ENCODE assay signal across 16 cellular contexts in the genomic region with DNA sequence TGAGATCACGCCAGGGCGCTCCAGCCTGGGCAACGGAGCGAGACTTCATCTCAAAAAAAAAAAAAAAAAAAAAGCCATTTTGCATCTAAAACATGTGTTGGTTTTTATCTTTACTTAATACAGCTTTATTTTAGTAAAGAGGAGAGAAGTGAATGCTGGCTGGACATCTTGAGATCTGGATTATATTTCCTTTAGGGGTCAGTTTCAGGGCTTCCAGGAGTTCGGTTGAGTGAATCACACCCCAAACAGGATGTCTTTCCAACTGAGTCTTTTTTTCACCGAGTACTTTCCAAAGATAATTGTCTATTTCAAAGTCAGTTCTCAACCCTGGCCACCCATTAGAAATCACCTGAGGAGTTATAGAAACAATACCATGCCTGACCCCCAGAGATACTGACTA. TPM values are rescaled to one million over a fixed set of nuclear protein-coding genes. Genes with fewer than 3 reads are reported as not detected.
DNase-seq lines count a peak whose midpoint lies in the region; ATAC-seq and TF ChIP-seq lines count a peak whose summit lies in the region.
"Had no signal": no experiment of that assay in that cellular context is flagged by ENCODE, and none has a peak within 500 bp of the region (broad histone marks: within the 10 kb centered on the region; RNA-seq: fewer than 3 reads in every experiment).

No MANE protein-coding gene starts in this region.

- peaks cover 3 to 19% (median 10%) of the 10 kb centered on the region in 11 experiments; a peak in 19 of 22 replicates for H3K9me3 ChIP-seq in BLaER1 treated with 17β-estradiol and CSF1 and Interleukin-3, amounts not matched to agents 10 nM and 100 nM (replicated peaks in 1 of 11)
- H3K9me3 ChIP-seq in Karpas-422 (ENCODE audit: low read length), result no peaks in the 10 kb centered on the region
- no peaks in the 10 kb centered on the region for H3K9me3 ChIP-seq in psoas muscle
- H3K9me3 ChIP-seq: uterus had no signal

- no peak overlapping the region; a peak in 1 of 22 replicates for H3K9ac ChIP-seq in BLaER1 treated with 17β-estradiol and CSF1 and Interleukin-3, amounts not matched to agents 10 nM and 100 nM
- H3K9ac ChIP-seq in Karpas-422 (ENCODE audit: low read length), result no peak overlapping the region

- H3K4me3 ChIP-seq in BLaER1 treated with 17β-estradiol and CSF1 and Interleukin-3, amounts not matched to agents 10 nM and 100 nM, result no peak overlapping the region
- H3K4me3 ChIP-seq in Karpas-422 (ENCODE audit: low read length), result no peak overlapping the region
- no peak overlapping the region for H3K4me3 ChIP-seq in psoas muscle
- H3K4me3 ChIP-seq: uterus had no signal

- H3K9me2 ChIP-seq in Karpas-422 (replicated peaks; ENCODE audit: insufficient read depth, low read length), result no peaks in the 10 kb centered on the region

- no peak overlapping the region; a peak in 1 of 22 replicates for H3K27ac ChIP-seq in BLaER1 treated with 17β-estradiol and CSF1 and Interleukin-3, amounts not matched to agents 10 nM and 100 nM
- no peak overlapping the region for H3K27ac ChIP-seq in Karpas-422 (ENCODE audit: low read length)
- H3K27ac ChIP-seq in psoas muscle, result peak overlapping the region; percentile 85
- H3K27ac ChIP-seq: uterus had no signal

- no peaks in the 10 kb centered on the region for H3K36me3 ChIP-seq in BLaER1 treated with 17β-estradiol and CSF1 and Interleukin-3, amounts not matched to agents 10 nM and 100 nM
- H3K36me3 ChIP-seq in Karpas-422 (ENCODE audit: insufficient read depth, low read length), result no peaks in the 10 kb centered on the region
- no peaks in the 10 kb centered on the region for H3K36me3 ChIP-seq in psoas muscle (ENCODE audit: insufficient read depth in 1 of 2, low read depth in 1 of 2)
- H3K36me3 ChIP-seq: uterus had no signal

- H4K20me1 ChIP-seq in BLaER1 treated with 17β-estradiol and CSF1 and Interleukin-3, amounts not matched to agents 10 nM and 100 nM, result no peaks in the 10 kb centered on the region
- no peaks in the 10 kb centered on the region for H4K20me1 ChIP-seq in Karpas-422 (ENCODE audit: insufficient read depth, low read depth, low read length)

- peaks cover 5 to 19% (median 14%) of the 10 kb centered on the region in 10 experiments; a peak in 19 of 20 replicates for H3K4me1 ChIP-seq in BLaER1 treated with 17β-estradiol and CSF1 and Interleukin-3, amounts not matched to agents 10 nM and 100 nM
- H3K4me1 ChIP-seq in Karpas-422 (ENCODE audit: low read length), result no peaks in the 10 kb centered on the region
- H3K4me1 ChIP-seq in psoas muscle, result peaks cover 28% of the 10 kb centered on the region
- H3K4me1 ChIP-seq: uterus had no signal

- no peaks in the 10 kb centered on the region for H3K4me1 Mint-ChIP-seq in progenitor cell of endocrine pancreas (ENCODE audit: low read depth)
- H3K4me1 Mint-ChIP-seq: B cell; stimulated activated naive CD8-positive, alpha-beta T cell treated with anti-CD3 and anti-CD28 coated beads, Interleukin-15, amount 100 ng/mL, for 72 hours had no signal

- TF ChIP-seq CTCF in psoas muscle (IDR thresholded peaks at IDR 0.05) (no peak), progenitor cell of endocrine pancreas (IDR thresholded peaks at IDR 0.05; ENCODE audit: unreplicated experiment) (no peak)

- no peaks in the 10 kb centered on the region for H3K27me3 ChIP-seq in BLaER1 treated with 17β-estradiol and CSF1 and Interleukin-3, amounts not matched to agents 10 nM and 100 nM
- H3K27me3 ChIP-seq in Karpas-422 (ENCODE audit: low read length) (no peaks in the 10 kb centered on the region), psoas muscle (ENCODE audit: insufficient read depth in 3 of 3, low read length in 2 of 3) (no peaks in the 10 kb centered on the region)
- H3K27me3 ChIP-seq: uterus had no signal

- H3K27me3 Mint-ChIP-seq in progenitor cell of endocrine pancreas, result no peaks in the 10 kb centered on the region
- H3K27me3 Mint-ChIP-seq: activated CD4-positive, alpha-beta memory T cell treated with anti-CD3 and anti-CD28 coated beads for 36 hours; stimulated activated naive CD8-positive, alpha-beta T cell treated with anti-CD3 and anti-CD28 coated beads, Interleukin-15, amount 100 ng/mL, for 72 hours had no signal

- peak overlapping the region; percentile 6 to 66 (median 48); a peak in 21 of 22 replicates for H3K4me2 ChIP-seq in BLaER1 treated with 17β-estradiol and CSF1 and Interleukin-3, amounts not matched to agents 10 nM and 100 nM
- H3K4me2 ChIP-seq in Karpas-422 (ENCODE audit: low read depth, low read length, poor library complexity, severe bottlenecking), result no peak overlapping the region

- DNase-seq in Karpas-422, result peak; percentile 31
- DNase-seq in fibroblast of gingiva (ENCODE audit: low read depth), result peak; percentile 62
- DNase-seq in psoas muscle, result no peak
- no peak for DNase-seq in progenitor cell of endocrine pancreas (ENCODE audit: low spot score, unreplicated experiment)
- DNase-seq: activated CD4-positive, alpha-beta memory T cell treated with anti-CD3 and anti-CD28 coated beads for 36 hours; kidney glomerular epithelial cell; NCI-H748 treated with DMSO at 0.1 percent for 48 hours; stimulated activated CD4-positive, alpha-beta T cell treated with anti-CD3 and anti-CD28 coated beads, Interleukin-15, amount 100 ng/mL, for 24 hours; stimulated activated naive CD8-positive, alpha-beta T cell treated with anti-CD3 and anti-CD28 coated beads, Interleukin-15, amount 100 ng/mL, for 72 hours; uterus had no signal

- no peak overlapping the region for H3K27ac Mint-ChIP-seq in progenitor cell of endocrine pancreas
- H3K27ac Mint-ChIP-seq: activated CD4-positive, alpha-beta memory T cell treated with anti-CD3 and anti-CD28 coated beads for 36 hours; B cell had no signal

- ATAC-seq in psoas muscle, result no peak
- no peak for ATAC-seq in GM18868 (IDR thresholded peaks at IDR 0.05; ENCODE audit: unreplicated experiment)
- no peak for ATAC-seq in GM18867 (IDR thresholded peaks at IDR 0.05; ENCODE audit: unreplicated experiment)
- no peak for ATAC-seq in esophagus mucosa
- ATAC-seq: Panc1; stimulated activated naive CD8-positive, alpha-beta T cell treated with anti-CD3 and anti-CD28 coated beads, Interleukin-15, amount 100 ng/mL, for 72 hours had no signal

- H3K9me3 Mint-ChIP-seq in progenitor cell of endocrine pancreas (ENCODE audit: low read depth), result peaks cover 5% of the 10 kb centered on the region
- H3K9me3 Mint-ChIP-seq: activated CD4-positive, alpha-beta memory T cell treated with anti-CD3 and anti-CD28 coated beads for 36 hours; stimulated activated naive CD8-positive, alpha-beta T cell treated with anti-CD3 and anti-CD28 coated beads, Interleukin-15, amount 100 ng/mL, for 72 hours had no signal

- intact Hi-C loops in psoas muscle (cut with DNase I), result no loop called here

- H3K36me3 Mint-ChIP-seq in progenitor cell of endocrine pancreas (ENCODE audit: insufficient read depth), result no peaks in the 10 kb centered on the region
- H3K36me3 Mint-ChIP-seq: activated CD4-positive, alpha-beta memory T cell treated with anti-CD3 and anti-CD28 coated beads for 36 hours had no signal

- no peak overlapping the region for H3K4me3 Mint-ChIP-seq in progenitor cell of endocrine pancreas (ENCODE audit: low read depth)
- H3K4me3 Mint-ChIP-seq: activated CD4-positive, alpha-beta memory T cell treated with anti-CD3 and anti-CD28 coated beads for 36 hours; B cell; stimulated activated naive CD8-positive, alpha-beta T cell treated with anti-CD3 and anti-CD28 coated beads, Interleukin-15, amount 100 ng/mL, for 72 hours had no signal

- no peaks in the 10 kb centered on the region for H3K79me2 ChIP-seq in Karpas-422 (ENCODE audit: low read length)

- no peak overlapping the region for H2AFZ ChIP-seq in Karpas-422 (ENCODE audit: low read length)

- WGBS in psoas muscle, 3 donors, result 38 to 65% (median 60%) methylated on average over 6 of the region's 6 CpGs

RNA-seq across cellular contexts. Expression of gene IPP, which starts 16.6 kb away (rescaled TPM):
- total RNA-seq in Karpas-422 (2014; rRNA removed; shearing (Covaris generic); ENCODE audit: low replicate concordance), result 5.3 and 8.2 TPM in 2 replicates
- total RNA-seq in psoas muscle (10 to 100 TPM; 12.7 to 26.8 (median 19.6) TPM), esophagus mucosa (10.4 TPM), progenitor cell of endocrine pancreas (18.6 and 21.0 TPM in 2 replicates)
- 1 to 10 TPM; 2.5 to 8.3 (median 2.9) TPM for polyA plus RNA-seq in psoas muscle

RNA-seq across cellular contexts. Expression of gene MAST2, which starts 36.4 kb away (rescaled TPM):
- total RNA-seq in Karpas-422 (2014; rRNA removed; shearing (Covaris generic); ENCODE audit: low replicate concordance), result 49.5 and 52.8 TPM in 2 replicates
- total RNA-seq in psoas muscle, result 100 to 1,000 TPM; 159 to 266 (median 243) TPM
- 100 to 1,000 TPM in 2 of 3 donors, 10 to 100 TPM in 1; 97.8 to 142 (median 126) TPM for polyA plus RNA-seq in psoas muscle
- total RNA-seq in esophagus mucosa, result 8.4 TPM
- 47.8 and 49.3 TPM in 2 replicates for total RNA-seq in progenitor cell of endocrine pancreas

Comparison
In these comparisons a context has a peak if more than half of its experiments do, and no peak if none do; other contexts are left out.
1. DNase-seq: peak in Karpas-422 (single experiment) and fibroblast of gingiva (single experiment); none in psoas muscle (0 of 2) and progenitor cell of endocrine pancreas (single experiment).